ENCODE assay signal across 13 cellular contexts in the genomic region with DNA sequence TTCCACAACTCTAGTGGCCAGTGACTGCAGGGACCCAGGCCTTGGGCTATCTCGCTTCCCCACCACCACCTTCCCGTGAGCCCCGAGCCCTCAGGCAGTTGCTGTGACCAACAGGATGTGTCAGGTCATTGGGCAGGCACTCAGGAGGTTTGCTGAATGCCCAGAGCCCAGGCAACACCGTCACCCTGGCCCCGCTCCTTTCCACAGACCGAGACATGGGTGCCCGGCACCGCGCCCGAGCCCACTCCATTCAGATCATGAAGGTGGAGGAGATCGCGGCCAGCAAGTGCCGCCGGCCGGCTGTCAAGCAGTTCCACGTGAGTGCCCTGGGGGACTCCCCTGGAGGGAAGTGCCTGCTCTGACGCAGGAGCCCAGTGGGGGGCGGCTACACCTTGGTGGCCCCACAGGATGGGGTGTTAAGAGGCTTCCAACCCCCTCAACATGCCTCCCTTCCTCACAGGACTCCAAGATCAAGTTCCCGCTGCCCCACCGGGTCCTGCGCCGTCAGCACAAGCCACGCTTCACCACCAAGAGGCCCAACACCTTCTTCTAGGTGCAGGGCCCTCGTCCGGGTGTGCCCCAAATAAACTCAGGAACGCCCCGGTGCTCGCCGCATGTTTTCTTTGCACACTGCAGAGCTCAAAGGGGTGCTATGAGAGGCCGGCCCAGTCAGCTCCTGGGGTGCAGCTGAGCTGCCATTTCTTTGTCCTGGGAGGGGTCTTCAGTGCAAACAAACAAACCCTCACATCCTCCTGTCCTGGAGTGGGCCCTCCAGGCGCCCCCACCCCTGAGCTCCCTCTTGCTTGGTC. TPM values are rescaled to one million over a fixed set of nuclear protein-coding genes. Genes with fewer than 3 reads are reported as not detected.
DNase-seq lines count a peak whose midpoint lies in the region; ATAC-seq, FAIRE-seq and TF ChIP-seq lines count a peak whose summit lies in the region.
"Had no signal": no experiment of that assay in that cellular context is flagged by ENCODE, and none has a peak within 500 bp of the region (broad histone marks: within the 10 kb centered on the region; RNA-seq: fewer than 3 reads in every experiment).

No MANE protein-coding gene starts in this region.

- H3K27ac ChIP-seq in IMR-90 (ENCODE audit: insufficient read depth, low read length): no peak overlapping the region
- H3K27ac ChIP-seq in astrocyte (ENCODE audit: low read depth, low read length): no peak overlapping the region
- H3K27ac ChIP-seq in skeletal muscle tissue (ENCODE audit: low read depth, low read length): peak overlapping the region; percentile 79
- H3K27ac ChIP-seq: thoracic aorta had no signal

- no peak for DNase-seq in activated CD4-positive, alpha-beta T cell treated with anti-CD3 and anti-CD28 coated beads, Interleukin-2, amount 10 ng/mL, durations not matched to agents 7 days and 5 days
- DNase-seq in activated CD4-positive, alpha-beta T cell treated with anti-CD3 and anti-CD28 coated beads for 4 hours: no peak
- DNase-seq in IMR-90: no peak
- DNase-seq in astrocyte (ENCODE audit: low read depth): no peak
- DNase-seq in NCI-H2107 (lab: John Stamatoyannopoulos, UW): no peak
- DNase-seq in NCI-H2081 treated with DMSO at 0.1 percent for 48 hours (lab: John Stamatoyannopoulos, UW): no peak
- DNase-seq: amygdala, NCI-H526 treated with DMSO at 0.1 percent for 48 hours had no signal

- peaks cover 46% of the 10 kb centered on the region for H3K36me3 Mint-ChIP-seq in activated CD4-positive, alpha-beta T cell treated with anti-CD3 and anti-CD28 coated beads, Interleukin-2, amount 10 ng/mL, durations not matched to agents 7 days and 5 days (ENCODE audit: low read depth)
- H3K36me3 Mint-ChIP-seq in astrocyte (ENCODE audit: low read depth, unreplicated experiment): peaks cover 31% of the 10 kb centered on the region

- peaks cover 36% of the 10 kb centered on the region for H3K79me2 ChIP-seq in astrocyte (ENCODE audit: insufficient read depth, low read length)

- H2AK5ac ChIP-seq in IMR-90 (ENCODE audit: low read depth, low read length): no peak overlapping the region

- no peak overlapping the region for H3K9ac ChIP-seq in IMR-90 (ENCODE audit: low read depth, low read length)
- peak overlapping the region; percentile 99 for H3K9ac ChIP-seq in astrocyte (ENCODE audit: low read length)
- H3K9ac ChIP-seq in skeletal muscle tissue (ENCODE audit: low read depth in 1 of 3, low read length in 3 of 3): peak overlapping the region in 1 of 3 donors; percentile 97

- peaks cover 18% of the 10 kb centered on the region for H3K4me1 Mint-ChIP-seq in activated CD4-positive, alpha-beta T cell treated with anti-CD3 and anti-CD28 coated beads, Interleukin-2, amount 10 ng/mL, durations not matched to agents 7 days and 5 days
- peaks cover 16% of the 10 kb centered on the region for H3K4me1 Mint-ChIP-seq in astrocyte (ENCODE audit: low read depth, unreplicated experiment)

- no peak overlapping the region for H2BK120ac ChIP-seq in IMR-90 (ENCODE audit: low read depth, low read length)

- H4K5ac ChIP-seq in IMR-90 (ENCODE audit: low read depth, low read length): no peak overlapping the region

- no peak for TF ChIP-seq POLR2A in IMR-90 (IDR thresholded peaks at IDR 0.05; ENCODE audit: low read depth, low read length)

- no peaks in the 10 kb centered on the region for H3K9me3 Mint-ChIP-seq in activated CD4-positive, alpha-beta T cell treated with anti-CD3 and anti-CD28 coated beads, Interleukin-2, amount 10 ng/mL, durations not matched to agents 7 days and 5 days
- no peaks in the 10 kb centered on the region for H3K9me3 Mint-ChIP-seq in astrocyte (ENCODE audit: unreplicated experiment)

- dilution Hi-C loops in IMR-90 (cut with HindIII; ENCODE audit: low sequenced_read_pairs, unreplicated experiment): no loop called here

- no peak overlapping the region for H4K91ac ChIP-seq in IMR-90 (ENCODE audit: insufficient read depth, low read depth, low read length)

- no peaks in the 10 kb centered on the region for H3K9me3 ChIP-seq in IMR-90 (ENCODE audit: control insufficient read depth, insufficient read depth, low read length)
- no peaks in the 10 kb centered on the region for H3K9me3 ChIP-seq in astrocyte (ENCODE audit: insufficient read depth, low read depth, low read length)
- no peaks in the 10 kb centered on the region for H3K9me3 ChIP-seq in skeletal muscle tissue (ENCODE audit: control insufficient read depth in 3 of 3, low read length in 3 of 3)
- H3K9me3 ChIP-seq: thoracic aorta had no signal

- no peak overlapping the region for H3K4me2 ChIP-seq in IMR-90 (ENCODE audit: low read depth, low read length)
- peak overlapping the region; percentile 98 for H3K4me2 ChIP-seq in astrocyte (ENCODE audit: low read length)

- no peak overlapping the region for H2BK5ac ChIP-seq in IMR-90 (ENCODE audit: low read depth, low read length, poor library complexity, severe bottlenecking)

- no peak overlapping the region for H3K23ac ChIP-seq in IMR-90 (ENCODE audit: low read depth, low read length)

- peaks cover 43% of the 10 kb centered on the region for H3K36me3 ChIP-seq in IMR-90 (ENCODE audit: control insufficient read depth, insufficient read depth, low read length)
- H3K36me3 ChIP-seq in astrocyte (ENCODE audit: insufficient read depth, low read length): peaks cover 28% of the 10 kb centered on the region
- peaks cover 37 to 49% (median 44%) of the 10 kb centered on the region in 3 donors for H3K36me3 ChIP-seq in skeletal muscle tissue (ENCODE audit: control insufficient read depth in 3 of 3, insufficient read depth in 3 of 3, low read length in 3 of 3)

- no TSS peak for BruUV-seq in IMR-90 (replicated peaks; lab: Mats Ljungman, UMichigan)

- in situ Hi-C loops in IMR-90 (cut with MboI; ENCODE audit: low sequenced_read_pairs): no loop called here

- intact Hi-C loops in IMR-90 (cut with micrococcal nuclease): no loop called here

- no peak overlapping the region for H3K18ac ChIP-seq in IMR-90 (ENCODE audit: low read depth, low read length)

- H2BK20ac ChIP-seq in IMR-90 (ENCODE audit: low read depth, low read length): no peak overlapping the region

- no peak for TF ChIP-seq RAD21 in IMR-90 (IDR thresholded peaks at IDR 0.05; ENCODE audit: low read length)

- TF ChIP-seq CTCF in IMR-90 (conservative IDR thresholded peaks at IDR 0.05; ENCODE audit: low read depth, low read length): no peak
- no peak for TF ChIP-seq CTCF in astrocyte (IDR thresholded peaks at IDR 0.05; ENCODE audit: insufficient read depth, low read depth, low read length)

- no peak for FAIRE-seq in astrocyte (lab: Jason Lieb, UNC)

- no peak overlapping the region for H3K4me3 ChIP-seq in IMR-90 (ENCODE audit: insufficient read depth, low read depth, low read length)
- H3K4me3 ChIP-seq in astrocyte (ENCODE audit: insufficient read depth, low read depth, low read length): no peak overlapping the region
- H3K4me3 ChIP-seq in skeletal muscle tissue (ENCODE audit: low read length in 3 of 3): peak overlapping the region in 1 of 3 donors; percentile 13
- H3K4me3 ChIP-seq: thoracic aorta had no signal

- H2AK9ac ChIP-seq in IMR-90 (replicated peaks; ENCODE audit: low read depth, low read length, poor library complexity): peak overlapping the region; percentile 58

- peak overlapping the region; percentile 68 for H3K27ac Mint-ChIP-seq in activated CD4-positive, alpha-beta T cell treated with anti-CD3 and anti-CD28 coated beads, Interleukin-2, amount 10 ng/mL, durations not matched to agents 7 days and 5 days
- H3K27ac Mint-ChIP-seq in astrocyte (ENCODE audit: unreplicated experiment): peak overlapping the region; percentile 78

- no peak overlapping the region for H3K56ac ChIP-seq in IMR-90 (ENCODE audit: extremely low read depth, insufficient read depth, low read length)

- peaks cover 62% of the 10 kb centered on the region for H4K20me1 ChIP-seq in IMR-90 (ENCODE audit: insufficient read depth, low read length)
- H4K20me1 ChIP-seq in astrocyte (ENCODE audit: insufficient read depth, low read length): peaks cover 71% of the 10 kb centered on the region

- H3K79me1 ChIP-seq in IMR-90 (ENCODE audit: low read depth in 1 of 2, low read length in 2 of 2): peaks cover 12 to 48% of the 10 kb centered on the region in 2 experiments; a peak in 3 of 4 replicates

- WGBS in IMR-90 (ENCODE audit: extremely low coverage in 2 of 2, insufficient read length in 1 of 2), 2 experiments: 94% methylated on average over 5 of the region's 31 CpGs; no CpG with 5 or more reads in 1 of the 2 experiments

- H2AFZ ChIP-seq in IMR-90 (replicated peaks; ENCODE audit: low read length, poor library complexity) (no peak overlapping the region), astrocyte (ENCODE audit: low read depth, low read length) (no peak overlapping the region)

- no peaks in the 10 kb centered on the region for H3K27me3 Mint-ChIP-seq in activated CD4-positive, alpha-beta T cell treated with anti-CD3 and anti-CD28 coated beads, Interleukin-2, amount 10 ng/mL, durations not matched to agents 7 days and 5 days
- H3K27me3 Mint-ChIP-seq in astrocyte (ENCODE audit: low read depth, unreplicated experiment): peaks cover 1% of the 10 kb centered on the region

- H2BK15ac ChIP-seq in IMR-90 (ENCODE audit: low read depth, low read length): no peak overlapping the region

- H3K27me3 ChIP-seq in IMR-90 (ENCODE audit: control insufficient read depth, insufficient read depth, low read length) (no peaks in the 10 kb centered on the region), astrocyte (ENCODE audit: insufficient read depth, low read length) (no peaks in the 10 kb centered on the region), skeletal muscle tissue (ENCODE audit: control insufficient read depth in 3 of 3, insufficient read depth in 3 of 3, low read length in 3 of 3) (no peaks in the 10 kb centered on the region)

- H3K9me1 ChIP-seq in IMR-90 (ENCODE audit: insufficient read depth, low read length): peaks cover 12% of the 10 kb centered on the region; the same call in 1 of the 2 replicates

- peaks cover 7% of the 10 kb centered on the region for H3K4me1 ChIP-seq in IMR-90 (ENCODE audit: control insufficient read depth, insufficient read depth, low read length)
- peaks cover 16% of the 10 kb centered on the region for H3K4me1 ChIP-seq in astrocyte (ENCODE audit: insufficient read depth, low read length)
- H3K4me1 ChIP-seq in skeletal muscle tissue (ENCODE audit: control insufficient read depth in 3 of 3, insufficient read depth in 3 of 3, low read length in 3 of 3): peaks cover 31 to 56% (median 52%) of the 10 kb centered on the region in 3 donors

- CTCF ChIA-PET in activated CD4-positive, alpha-beta T cell treated with anti-CD3 and anti-CD28 coated beads, Interleukin-2, amount 10 ng/mL, durations not matched to agents 7 days and 5 days (lab: Charles Lee): interaction anchor here (20.4 kb wide), 1 partner anchor 71 kb away, joined by 326 read pairs; a partner anchor contains a TSS
- CTCF ChIA-PET in IMR-90 (lab: Yijun Ruan, JAX): no interaction called here

- POLR2A ChIA-PET in activated CD4-positive, alpha-beta T cell treated with anti-CD3 and anti-CD28 coated beads, Interleukin-2, amount 10 ng/mL, durations not matched to agents 7 days and 5 days (lab: Charles Lee): no interaction called here
- POLR2A ChIA-PET in IMR-90 (lab: Charles Lee; ENCODE audit: unreplicated experiment): no interaction called here

- H3K14ac ChIP-seq in IMR-90 (replicated peaks; ENCODE audit: low read depth, low read length): no peak overlapping the region

- no peak overlapping the region for H3K4me3 Mint-ChIP-seq in activated CD4-positive, alpha-beta T cell treated with anti-CD3 and anti-CD28 coated beads, Interleukin-2, amount 10 ng/mL, durations not matched to agents 7 days and 5 days
- peak overlapping the region; percentile 99 for H3K4me3 Mint-ChIP-seq in astrocyte (ENCODE audit: unreplicated experiment)

- H3K4ac ChIP-seq in IMR-90 (ENCODE audit: low read depth, low read length): no peak overlapping the region

- no peak overlapping the region for H4K8ac ChIP-seq in IMR-90 (ENCODE audit: low read depth in 2 of 2, low read length in 2 of 2)

- ATAC-seq in IMR-90 (ENCODE audit: low read depth) (no peak), HG03025 (IDR thresholded peaks at IDR 0.05; ENCODE audit: low FRiP score, unreplicated experiment) (no peak)

RNA-seq across cellular contexts. Expression of a gene that starts 3.2 kb away (rescaled TPM):
- 1,000 to 10,000 TPM; 2,216 to 2,434 TPM for total RNA-seq in activated CD4-positive, alpha-beta T cell treated with anti-CD3 and anti-CD28 coated beads, Interleukin-2, amount 10 ng/mL, durations not matched to agents 7 days and 5 days
- total RNA-seq in IMR-90 (2012; rRNA removed) (1,241 and 1,351 TPM in 2 replicates), astrocyte (1,839 and 1,909 TPM in 2 replicates), skeletal muscle tissue (1,370 TPM)
- polyA plus RNA-seq in IMR-90 (2012; rRNA removed): 1,735 and 2,064 TPM in 2 replicates
- 2,837 and 3,553 TPM in 2 replicates for polyA plus RNA-seq in IMR-90 (2012; cell fraction: cytosol; rRNA removed)
- 759 and 888 TPM in 2 replicates for polyA plus RNA-seq in IMR-90 (2012; cell fraction: nucleus; rRNA removed; ENCODE audit: low replicate concordance)

RNA-seq across cellular contexts. Expression of a gene that starts 8.8 kb away (rescaled TPM):
- total RNA-seq in activated CD4-positive, alpha-beta T cell treated with anti-CD3 and anti-CD28 coated beads, Interleukin-2, amount 10 ng/mL, durations not matched to agents 7 days and 5 days: 1 to 10 TPM; 1.7 to 2.2 TPM
- total RNA-seq in IMR-90 (2012; rRNA removed): not detected in 2 replicates
- polyA plus RNA-seq in IMR-90 (2012; rRNA removed): not detected in 2 replicates
- polyA plus RNA-seq in IMR-90 (2012; cell fraction: cytosol; rRNA removed): not detected in 2 replicates
- polyA plus RNA-seq in IMR-90 (2012; cell fraction: nucleus; rRNA removed; ENCODE audit: low replicate concordance): not detected in 2 replicates
- not detected in 2 replicates for total RNA-seq in astrocyte
- total RNA-seq in skeletal muscle tissue: not detected
- total RNA-seq: myocyte, thoracic aorta had no signal
- polyA plus RNA-seq: AG04450 had no signal

RNA-seq across cellular contexts. Expression of a gene that starts 15.1 kb away (rescaled TPM):
- 100 to 1,000 TPM; 172 to 176 TPM for total RNA-seq in activated CD4-positive, alpha-beta T cell treated with anti-CD3 and anti-CD28 coated beads, Interleukin-2, amount 10 ng/mL, durations not matched to agents 7 days and 5 days
- total RNA-seq in IMR-90 (2012; rRNA removed) (0.28 and 0.36 TPM in 2 replicates), astrocyte (1.00 and 1.8 TPM in 2 replicates), skeletal muscle tissue (2.1 TPM)
- 1.2 and 1.5 TPM in 2 replicates for polyA plus RNA-seq in IMR-90 (2012; rRNA removed)
- 0.39 and 1.0 TPM in 2 replicates for polyA plus RNA-seq in IMR-90 (2012; cell fraction: cytosol; rRNA removed)
- 6.6 and 10.8 TPM in 2 replicates for polyA plus RNA-seq in IMR-90 (2012; cell fraction: nucleus; rRNA removed; ENCODE audit: low replicate concordance)
- total RNA-seq: myocyte had no signal

RNA-seq across cellular contexts. Expression of a gene that starts 41.6 kb away (rescaled TPM):
- 1 to 10 TPM; 6.8 to 7.4 TPM for total RNA-seq in activated CD4-positive, alpha-beta T cell treated with anti-CD3 and anti-CD28 coated beads, Interleukin-2, amount 10 ng/mL, durations not matched to agents 7 days and 5 days
- not detected in 2 replicates for total RNA-seq in IMR-90 (2012; rRNA removed)
- polyA plus RNA-seq in IMR-90 (2012; rRNA removed): not detected in 2 replicates
- polyA plus RNA-seq in IMR-90 (2012; cell fraction: cytosol; rRNA removed): 0.09 TPM in 1 of 2 replicates, not detected in the other
- polyA plus RNA-seq in IMR-90 (2012; cell fraction: nucleus; rRNA removed; ENCODE audit: low replicate concordance): 0.21 and 0.27 TPM in 2 replicates
- not detected in 2 replicates for total RNA-seq in astrocyte
- not detected for total RNA-seq in skeletal muscle tissue
- total RNA-seq: myocyte, thoracic aorta had no signal
- polyA plus RNA-seq: AG04450 had no signal

Comparison
In these comparisons a context has a peak if more than half of its experiments do, and no peak if none do; other contexts are left out.
1. RNA of a gene that starts 15.1 kb away (total RNA-seq): 172 to 176 TPM in activated CD4-positive, alpha-beta T cell treated with anti-CD3 and anti-CD28 coated beads, Interleukin-2, amount 10 ng/mL, durations not matched to agents 7 days and 5 days; 2.1 TPM in skeletal muscle tissue (single experiment), 1.00 to 1.8 TPM in astrocyte and 0.28 to 0.36 TPM in IMR-90; every median in the first group is over 10 times any median in the second.